Comparison of ENCODE assay signal across 10 cellular contexts in the genomic region with DNA sequence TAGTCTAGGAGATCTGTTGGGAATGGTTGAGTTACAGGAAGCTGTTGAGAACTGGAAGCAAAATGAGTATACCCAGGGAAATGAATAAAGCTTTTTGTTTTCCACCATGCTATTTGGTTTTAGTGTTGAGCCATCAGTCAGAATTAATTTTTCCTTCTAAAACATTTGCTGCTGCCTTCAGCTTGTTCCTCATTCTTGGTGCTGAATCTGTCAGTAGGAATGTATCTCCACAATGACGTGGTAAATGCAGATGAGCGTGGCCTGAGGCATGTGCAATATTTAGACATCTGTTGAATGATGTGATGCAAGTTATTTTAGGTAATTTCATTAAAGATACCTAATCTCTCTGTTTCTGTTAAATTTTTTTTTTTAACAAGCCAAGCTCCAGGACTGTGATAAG. TPM values are rescaled to one million over a fixed set of nuclear protein-coding genes. Genes with fewer than 3 reads are reported as not detected.
DNase-seq lines count a peak whose midpoint lies in the region; ATAC-seq and TF ChIP-seq lines count a peak whose summit lies in the region.
"Had no signal": no experiment of that assay in that cellular context is flagged by ENCODE, and none has a peak within 500 bp of the region (broad histone marks: within the 10 kb centered on the region; RNA-seq: fewer than 3 reads in every experiment).

No MANE protein-coding gene starts in this region.

- peaks cover 78 to 79% (median 79%) of the 10 kb centered on the region in 3 donors for H3K4me1 Mint-ChIP-seq in IgD-negative memory B cell
- H3K4me1 Mint-ChIP-seq in activated naive CD8-positive, alpha-beta T cell treated with anti-CD3 and anti-CD28 coated beads, Interleukin-2, amount 10 ng/mL, durations not matched to agents 7 days and 5 days: peaks cover 76% of the 10 kb centered on the region

- H3K4me3 Mint-ChIP-seq in IgD-negative memory B cell: peak overlapping the region in 3 of 4 donors; percentile 31 to 86 (median 65)
- H3K4me3 Mint-ChIP-seq in activated naive CD8-positive, alpha-beta T cell treated with anti-CD3 and anti-CD28 coated beads, Interleukin-2, amount 10 ng/mL, durations not matched to agents 7 days and 5 days: peak overlapping the region; percentile 69
- H3K4me3 Mint-ChIP-seq: H9 had no signal

- POLR2A ChIA-PET in activated naive CD8-positive, alpha-beta T cell treated with anti-CD3 and anti-CD28 coated beads, Interleukin-2, amount 10 ng/mL, durations not matched to agents 7 days and 5 days (lab: Charles Lee): interaction anchor here (1.0 to 5.9 kb wide), 5 partner anchors 11 to 30 kb away, joined by 3 to 67 read pairs (median 3); a partner anchor contains a TSS

- H3K27me3 Mint-ChIP-seq in IgD-negative memory B cell: no peaks in the 10 kb centered on the region
- no peaks in the 10 kb centered on the region for H3K27me3 Mint-ChIP-seq in activated naive CD8-positive, alpha-beta T cell treated with anti-CD3 and anti-CD28 coated beads, Interleukin-2, amount 10 ng/mL, durations not matched to agents 7 days and 5 days

- H3K27ac Mint-ChIP-seq in IgD-negative memory B cell: peak overlapping the region in 2 of 3 donors; percentile 67 to 73
- peak overlapping the region; percentile 75 for H3K27ac Mint-ChIP-seq in activated naive CD8-positive, alpha-beta T cell treated with anti-CD3 and anti-CD28 coated beads, Interleukin-2, amount 10 ng/mL, durations not matched to agents 7 days and 5 days

- H3K36me3 Mint-ChIP-seq in IgD-negative memory B cell: peaks cover 11% of the 10 kb centered on the region
- peaks cover 69% of the 10 kb centered on the region for H3K36me3 Mint-ChIP-seq in activated naive CD8-positive, alpha-beta T cell treated with anti-CD3 and anti-CD28 coated beads, Interleukin-2, amount 10 ng/mL, durations not matched to agents 7 days and 5 days

- TF ChIP-seq CTCF in AG10803 (conservative IDR thresholded peaks at IDR 0.05; ENCODE audit: low read length): no peak
- no peak for TF ChIP-seq CTCF in GM20000 (IDR thresholded peaks at IDR 0.05; ENCODE audit: extremely low read depth, missing control alignments)

- DNase-seq in AG10803 (ENCODE audit: low read depth) (peak; percentile 91), kidney tubule cell (ENCODE audit: low spot score) (peak; percentile 87), T1000 (lab: John Stamatoyannopoulos, UW) (no peak), GM20000 (ENCODE audit: low spot score) (no peak)
- DNase-seq in activated naive CD8-positive, alpha-beta T cell treated with anti-CD3 and anti-CD28 coated beads, Interleukin-2, amount 10 ng/mL, durations not matched to agents 7 days and 5 days: no peak
- DNase-seq in stimulated activated CD4-positive, alpha-beta T cell treated with anti-CD3 and anti-CD28 coated beads, Interleukin-2, amount 100 ng/mL, for 24 hours: no peak
- DNase-seq: H9, left cardiac atrium had no signal

- no peak overlapping the region for H3K4me3 ChIP-seq in AG10803 (ENCODE audit: low read length)

- H3K9me3 Mint-ChIP-seq in IgD-negative memory B cell: no peaks in the 10 kb centered on the region
- no peaks in the 10 kb centered on the region for H3K9me3 Mint-ChIP-seq in activated naive CD8-positive, alpha-beta T cell treated with anti-CD3 and anti-CD28 coated beads, Interleukin-2, amount 10 ng/mL, durations not matched to agents 7 days and 5 days
- H3K9me3 Mint-ChIP-seq: H9 had no signal

- ATAC-seq in activated naive CD8-positive, alpha-beta T cell treated with anti-CD3 and anti-CD28 coated beads, Interleukin-2, amount 10 ng/mL, durations not matched to agents 7 days and 5 days (ENCODE audit: low read depth): no peak
- ATAC-seq in GM21529 (IDR thresholded peaks at IDR 0.05; ENCODE audit: unreplicated experiment): no peak

RNA-seq across cellular contexts. Expression of a gene that starts 10.9 kb away (rescaled TPM):
- polyA plus RNA-seq in IgD-negative memory B cell: 20.2 TPM
- 10 to 100 TPM; 71.6 to 72.2 TPM for total RNA-seq in activated naive CD8-positive, alpha-beta T cell treated with anti-CD3 and anti-CD28 coated beads, Interleukin-2, amount 10 ng/mL, durations not matched to agents 7 days and 5 days

Comparison
In these comparisons a context has a peak if more than half of its experiments do, and no peak if none do; other contexts are left out.
1. DNase-seq: peak in AG10803 (single experiment) and kidney tubule cell (single experiment); none in activated naive CD8-positive, alpha-beta T cell treated with anti-CD3 and anti-CD28 coated beads, Interleukin-2, amount 10 ng/mL, durations not matched to agents 7 days and 5 days (single experiment), T1000 (single experiment), GM20000 (single experiment) and stimulated activated CD4-positive, alpha-beta T cell treated with anti-CD3 and anti-CD28 coated beads, Interleukin-2, amount 100 ng/mL, for 24 hours (0 of 2).